ENCODE assay signal across 1 cellular context in genomic region chr7:106485919-106486318, GRCh38.
TF ChIP-seq lines count a peak whose summit lies in the region.

No MANE protein-coding gene starts in this region.

TF ChIP-seq in HCT116, 20 proteins besides CTCF, POLR2A, EP300 and RAD21 (continued from another document):
- TF ChIP-seq, protein P1, sequence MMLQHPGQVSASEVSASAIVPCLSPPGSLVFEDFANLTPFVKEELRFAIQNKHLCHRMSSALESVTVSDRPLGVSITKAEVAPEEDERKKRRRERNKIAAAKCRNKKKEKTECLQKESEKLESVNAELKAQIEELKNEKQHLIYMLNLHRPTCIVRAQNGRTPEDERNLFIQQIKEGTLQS (IDR thresholded peaks at IDR 0.05): no peak
- TF ChIP-seq FOSL1 (IDR thresholded peaks at IDR 0.05; ENCODE audit: low read depth) (no peak), SRF (IDR thresholded peaks at IDR 0.05; ENCODE audit: low read depth) (no peak), EGR1 (IDR thresholded peaks at IDR 0.05; ENCODE audit: low read depth) (no peak)
